In the genomic region with DNA sequence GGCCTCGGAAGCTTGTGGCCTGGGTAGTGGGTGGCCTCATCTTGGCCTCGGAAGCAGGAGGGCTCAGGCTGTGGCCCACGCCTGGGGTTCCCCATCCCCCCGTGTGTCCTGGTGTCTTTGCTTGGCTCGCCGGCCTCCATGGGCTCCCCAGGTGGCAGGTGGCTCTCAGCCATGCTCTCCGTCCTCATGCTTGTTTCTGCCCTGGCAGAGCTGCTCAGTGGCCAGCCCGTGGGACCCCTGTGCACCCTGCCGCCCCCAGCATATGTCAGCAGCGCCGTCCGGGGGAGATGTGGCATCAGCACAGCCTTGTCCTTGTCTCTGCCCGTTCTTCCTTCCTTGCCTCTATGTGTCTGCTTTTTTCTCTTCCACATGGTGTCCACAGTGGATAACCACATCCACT, we compare ENCODE assay signal across 23 cellular contexts. TPM values are rescaled to one million over a fixed set of nuclear protein-coding genes. Genes with fewer than 3 reads are reported as not detected.
DNase-seq lines count a peak whose midpoint lies in the region; ATAC-seq and TF ChIP-seq lines count a peak whose summit lies in the region.
"Had no signal": no experiment of that assay in that cellular context is flagged by ENCODE, and none has a peak within 500 bp of the region (broad histone marks: within the 10 kb centered on the region; RNA-seq: fewer than 3 reads in every experiment).

No MANE protein-coding gene starts in this region.

- H3K36me3 ChIP-seq in DND-41 (ENCODE audit: insufficient read depth, low read length) = peaks cover 47% of the 10 kb centered on the region
- peaks cover 45% of the 10 kb centered on the region for H3K36me3 ChIP-seq in NT2/D1 (ENCODE audit: insufficient read depth, insufficient read length, low read length)
- H3K36me3 ChIP-seq in osteoblast (ENCODE audit: insufficient read depth, low read length) = no peaks in the 10 kb centered on the region
- no peaks in the 10 kb centered on the region; the same call in none of the 2 replicates for H3K36me3 ChIP-seq in BE2C

- H4K20me1 ChIP-seq in DND-41 (ENCODE audit: insufficient read depth, low read length) = peaks cover 41% of the 10 kb centered on the region
- no peaks in the 10 kb centered on the region for H4K20me1 ChIP-seq in osteoblast (ENCODE audit: insufficient read depth, low read length)

- no peak overlapping the region for H3K4me2 ChIP-seq in DND-41 (ENCODE audit: insufficient read depth, low read length)
- no peak overlapping the region for H3K4me2 ChIP-seq in osteoblast (ENCODE audit: insufficient read depth, low read length)

- peaks cover 7 to 20% of the 10 kb centered on the region in 2 donors for H3K4me1 Mint-ChIP-seq in effector memory CD8-positive, alpha-beta T cell (ENCODE audit: low read depth in 2 of 2)

- peak overlapping the region; percentile 59 to 68 for H3K27ac Mint-ChIP-seq in effector memory CD8-positive, alpha-beta T cell
- H3K27ac Mint-ChIP-seq: IgD-negative memory B cell had no signal

- peaks cover 81% of the 10 kb centered on the region for H3K79me2 ChIP-seq in DND-41 (ENCODE audit: insufficient read depth, low read length)
- peaks cover 46% of the 10 kb centered on the region for H3K79me2 ChIP-seq in osteoblast (ENCODE audit: insufficient read depth, low read length)

- H3K9ac ChIP-seq in DND-41 (ENCODE audit: low read depth, low read length) = no peak overlapping the region
- peak overlapping the region; percentile 29 for H3K9ac ChIP-seq in NT2/D1 (ENCODE audit: insufficient read length, low read depth)

- H3K9me3 ChIP-seq in DND-41 (ENCODE audit: insufficient read depth, low read length, severe bottlenecking) (no peaks in the 10 kb centered on the region), NT2/D1 (ENCODE audit: insufficient read depth, low read length) (no peaks in the 10 kb centered on the region), osteoblast (ENCODE audit: low read depth, low read length) (no peaks in the 10 kb centered on the region), BE2C (no peaks in the 10 kb centered on the region)

- peak overlapping the region; percentile 14; the same call in 1 of the 2 replicates for H3K27ac ChIP-seq in DND-41 (ENCODE audit: low read length)
- peak overlapping the region; percentile 58 for H3K27ac ChIP-seq in osteoblast (ENCODE audit: low read depth, low read length)

- H3K27me3 Mint-ChIP-seq in effector memory CD8-positive, alpha-beta T cell = no peaks in the 10 kb centered on the region
- H3K27me3 Mint-ChIP-seq: CD4-positive, CD25-positive, alpha-beta regulatory T cell; IgD-negative memory B cell had no signal

- no peak overlapping the region for H3K4me3 ChIP-seq in DND-41 (ENCODE audit: low read depth in 1 of 2, low read length in 2 of 2)
- no peak overlapping the region for H3K4me3 ChIP-seq in NT2/D1 (ENCODE audit: insufficient read length, low read depth)
- H3K4me3 ChIP-seq in osteoblast (ENCODE audit: insufficient read depth, low read length) = no peak overlapping the region
- no peak overlapping the region for H3K4me3 ChIP-seq in BE2C (ENCODE audit: low read depth, low read length)
- H3K4me3 ChIP-seq: GM12878 had no signal

- no peak overlapping the region for H2AFZ ChIP-seq in DND-41 (ENCODE audit: low read depth, low read length)
- H2AFZ ChIP-seq in osteoblast (ENCODE audit: low read length) = no peak overlapping the region

- DNase-seq in DND-41 (no peak), NT2/D1 (ENCODE audit: low read depth, low spot score) (no peak), osteoblast (ENCODE audit: insufficient read length, low spot score, missing footprints) (peak; percentile 39), BE2C (no peak)
- no peak for DNase-seq in effector memory CD8-positive, alpha-beta T cell
- no peak for DNase-seq in effector CD4-positive, alpha-beta T cell
- DNase-seq: CD4-positive, CD25-positive, alpha-beta regulatory T cell; GOT3; Karpas-422; NCI-H1417; NCI-H1694 treated with DMSO at 0.1 percent for 48 hours; NCI-H2081 treated with DMSO at 0.1 percent for 48 hours; NCI-H2171 treated with DMSO at 0.1 percent for 48 hours; NCI-H526; Right ventricle myocardium superior had no signal

- H3K4me1 ChIP-seq in DND-41 (ENCODE audit: insufficient read depth, low read length) (no peaks in the 10 kb centered on the region), NT2/D1 (ENCODE audit: insufficient read depth, insufficient read length) (peaks cover 18% of the 10 kb centered on the region), osteoblast (ENCODE audit: insufficient read depth, low read length) (peaks cover 10% of the 10 kb centered on the region), BE2C (no peaks in the 10 kb centered on the region)

- TF ChIP-seq CTCF in DND-41 (IDR thresholded peaks at IDR 0.05; ENCODE audit: borderline replicate concordance, extremely low read depth, low read length, poor library complexity, severe bottlenecking) (no peak), osteoblast (IDR thresholded peaks at IDR 0.05; ENCODE audit: extremely low read depth, low read depth, low read length) (no peak), BE2C (IDR thresholded peaks at IDR 0.05; ENCODE audit: low read depth, low read length) (no peak)

- H3K36me3 Mint-ChIP-seq in effector memory CD8-positive, alpha-beta T cell (ENCODE audit: insufficient read depth) = peaks cover 4% of the 10 kb centered on the region
- H3K36me3 Mint-ChIP-seq: IgD-negative memory B cell had no signal

- no peaks in the 10 kb centered on the region for H3K9me3 Mint-ChIP-seq in effector memory CD8-positive, alpha-beta T cell
- H3K9me3 Mint-ChIP-seq: CD4-positive, CD25-positive, alpha-beta regulatory T cell; IgD-negative memory B cell had no signal

- no peak overlapping the region for H3K4me3 Mint-ChIP-seq in effector memory CD8-positive, alpha-beta T cell

- ATAC-seq in DND-41 (ENCODE audit: insufficient read depth, low read depth) (no peak), GM18868 (IDR thresholded peaks at IDR 0.05; ENCODE audit: unreplicated experiment) (no peak), GM18870 (IDR thresholded peaks at IDR 0.05; ENCODE audit: unreplicated experiment) (no peak)
- ATAC-seq in effector memory CD8-positive, alpha-beta T cell (replicated peaks) = no peak
- ATAC-seq: GM12878 had no signal

- no peaks in the 10 kb centered on the region for H3K27me3 ChIP-seq in DND-41 (ENCODE audit: insufficient read depth, low read length, poor library complexity)
- H3K27me3 ChIP-seq in NT2/D1 (ENCODE audit: insufficient read depth, insufficient read length) = no peaks in the 10 kb centered on the region
- no peaks in the 10 kb centered on the region for H3K27me3 ChIP-seq in osteoblast (ENCODE audit: insufficient read depth, low read length)
- no peaks in the 10 kb centered on the region for H3K27me3 ChIP-seq in BE2C

RNA-seq across cellular contexts. Expression of gene TBCD, which starts 38.5 kb away (rescaled TPM):
- total RNA-seq in osteoblast = 28.0 and 29.0 TPM in 2 replicates
- 43.2 TPM for polyA plus RNA-seq in BE2C (2012; ENCODE audit: insufficient read depth, insufficient read length, low read depth)

RNA-seq across cellular contexts. Expression of gene ZNF750, which starts 49.4 kb away (rescaled TPM):
- total RNA-seq in osteoblast = not detected in 2 replicates
- polyA plus RNA-seq in BE2C (2012; ENCODE audit: insufficient read depth, insufficient read length, low read depth) = 0.54 TPM
- total RNA-seq: A673; CD4-positive, CD25-positive, alpha-beta regulatory T cell; GM12878; RPMI7951; SK-MEL-5 had no signal
- polyA plus RNA-seq: BJ, IgD-negative memory B cell had no signal

RNA-seq across cellular contexts. Expression of gene FN3K, which starts 55.0 kb away (rescaled TPM):
- total RNA-seq in osteoblast = 2.9 and 4.4 TPM in 2 replicates
- polyA plus RNA-seq in BE2C (2012; ENCODE audit: insufficient read depth, insufficient read length, low read depth) = 26.2 TPM
- total RNA-seq: RPMI7951 had no signal
- polyA plus RNA-seq: IgD-negative memory B cell had no signal
